In the genomic region with DNA sequence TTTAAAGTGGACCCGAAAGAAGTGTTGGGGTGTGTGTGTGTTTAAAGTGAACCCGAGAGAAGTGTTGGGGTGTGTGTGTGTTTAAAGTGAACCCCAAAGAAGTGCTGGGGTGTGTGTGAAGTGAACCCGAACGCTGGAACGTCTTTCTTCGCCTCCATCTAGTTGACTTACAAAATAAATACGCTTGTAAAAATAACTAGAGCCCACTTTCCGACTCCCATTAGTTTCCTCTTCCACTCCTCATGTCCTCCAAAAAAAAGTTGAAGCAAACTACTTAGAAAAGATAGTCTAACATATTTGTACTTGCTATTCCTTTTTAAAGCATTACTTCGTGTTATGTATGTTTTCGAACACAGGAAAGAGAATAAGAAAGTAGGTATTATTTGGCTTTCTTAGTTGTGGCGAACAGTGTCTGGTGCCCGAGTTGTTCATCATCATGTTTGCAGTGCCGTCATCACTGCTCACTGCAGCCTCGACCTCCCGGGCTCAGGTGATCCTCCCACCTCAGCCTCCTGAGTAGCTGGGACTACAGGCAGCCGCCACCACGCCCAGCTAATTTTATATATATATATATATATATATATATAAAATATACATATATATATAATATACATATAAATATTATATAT, we compare ENCODE assay signal across 8 cellular contexts. TPM values are rescaled to one million over a fixed set of nuclear protein-coding genes. Genes with fewer than 3 reads are reported as not detected.
DNase-seq lines count a peak whose midpoint lies in the region; ATAC-seq and TF ChIP-seq lines count a peak whose summit lies in the region.

No MANE protein-coding gene starts in this region.

- WGBS in right cardiac atrium, result 26% methylated on average over 17 of the region's 17 CpGs

- H3K4me1 ChIP-seq in right cardiac atrium (ENCODE audit: control insufficient read depth, insufficient read depth, low read length), result no peaks in the 10 kb centered on the region

- ATAC-seq in activated T-helper 17 cell treated with anti-CD3 and anti-CD28 coated beads, Interleukin-2, amount 50 U/mL, for 72 hours (replicated peaks), result peak; percentile 34
- no peak for ATAC-seq in right cardiac atrium
- no peak for ATAC-seq in HG03025 (IDR thresholded peaks at IDR 0.05; ENCODE audit: low FRiP score, unreplicated experiment)
- ATAC-seq in HG03565 (IDR thresholded peaks at IDR 0.05; ENCODE audit: unreplicated experiment), result no peak

- H3K4me3 Mint-ChIP-seq in Calu3 (ENCODE audit: low read depth, unreplicated experiment), result peak overlapping the region; percentile 83
- peak overlapping the region; percentile 97 for H3K4me3 Mint-ChIP-seq in activated T-helper 17 cell treated with anti-CD3 and anti-CD28 coated beads, Interleukin-2, amount 50 U/mL, for 72 hours

- H3K9me3 Mint-ChIP-seq in Calu3 (ENCODE audit: low read depth, unreplicated experiment), result no peaks in the 10 kb centered on the region
- H3K9me3 Mint-ChIP-seq in activated T-helper 17 cell treated with anti-CD3 and anti-CD28 coated beads, Interleukin-2, amount 50 U/mL, for 72 hours, result no peaks in the 10 kb centered on the region

- in situ Hi-C loops in KBM-7 (cut with MboI; ENCODE audit: low pct_unique_long_range_greater_than_20kb, low sequenced_read_pairs), result no loop called here

- BruUV-seq in Calu3 (replicated peaks; lab: Mats Ljungman, UMichigan), result TSS peak; percentile 41

- H3K4me1 Mint-ChIP-seq in Calu3 (ENCODE audit: low read depth, unreplicated experiment), result peaks cover 10% of the 10 kb centered on the region
- H3K4me1 Mint-ChIP-seq in activated T-helper 17 cell treated with anti-CD3 and anti-CD28 coated beads, Interleukin-2, amount 50 U/mL, for 72 hours, result peaks cover 19% of the 10 kb centered on the region

- intact Hi-C loops in Calu3 (cut with micrococcal nuclease; ENCODE audit: unreplicated experiment) (loop anchor here (5.0 kb wide), 1 partner anchor 80 kb away; no protein-coding TSS in a partner anchor), right cardiac atrium (cut with DNase I) (no loop called here)

- H3K36me3 Mint-ChIP-seq in Calu3 (ENCODE audit: insufficient read depth, unreplicated experiment), result peaks cover 22% of the 10 kb centered on the region
- peaks cover 13% of the 10 kb centered on the region for H3K36me3 Mint-ChIP-seq in activated T-helper 17 cell treated with anti-CD3 and anti-CD28 coated beads, Interleukin-2, amount 50 U/mL, for 72 hours (ENCODE audit: low read depth)

- no peaks in the 10 kb centered on the region for H3K27me3 Mint-ChIP-seq in Calu3 (ENCODE audit: unreplicated experiment)
- H3K27me3 Mint-ChIP-seq in activated T-helper 17 cell treated with anti-CD3 and anti-CD28 coated beads, Interleukin-2, amount 50 U/mL, for 72 hours, result no peaks in the 10 kb centered on the region

- DNase-seq in Calu3 (no peak), KBM-7 (peak; percentile 46), right cardiac atrium (peak in 1 of 3 donors; percentile 43), hypothalamus (lab: John Stamatoyannopoulos, UW) (no peak)

- H3K27me3 ChIP-seq in right cardiac atrium (ENCODE audit: control insufficient read depth, insufficient read depth), result no peaks in the 10 kb centered on the region

- H3K9me3 ChIP-seq in right cardiac atrium (ENCODE audit: control insufficient read depth, low read length), result no peaks in the 10 kb centered on the region

- CTCF ChIA-PET in Calu3 (lab: Charles Lee), result interaction anchor here (0.7 kb wide), 1 partner anchor 209 kb away, joined by 3 read pairs; no protein-coding TSS in a partner anchor

- no peak for TF ChIP-seq CTCF in Calu3 (IDR thresholded peaks at IDR 0.05; ENCODE audit: unreplicated experiment)

- H3K4me3 ChIP-seq in right cardiac atrium (ENCODE audit: low read length) (peak overlapping the region; percentile 85), skin epidermis (peak overlapping the region; percentile 82 to 96 (median 90))

- peak overlapping the region; percentile 55 for H3K27ac Mint-ChIP-seq in Calu3 (ENCODE audit: unreplicated experiment)
- H3K27ac Mint-ChIP-seq in activated T-helper 17 cell treated with anti-CD3 and anti-CD28 coated beads, Interleukin-2, amount 50 U/mL, for 72 hours, result peak overlapping the region; percentile 98

- H3K27ac ChIP-seq in right cardiac atrium (ENCODE audit: low read length) (peak overlapping the region; percentile 48), skin epidermis (peak overlapping the region in 20 of 21 experiments; percentile 93 to 100 (median 98))

RNA-seq across cellular contexts. Expression of gene LRCH3, which starts 1.1 kb away (rescaled TPM):
- total RNA-seq in Calu3 (2022) (39.4 and 44.6 TPM in 2 replicates), right cardiac atrium (10 to 100 TPM; 23.1 to 27.0 (median 25.1) TPM)
- 10 to 100 TPM; 59.2 to 62.8 TPM for total RNA-seq in activated T-helper 17 cell treated with anti-CD3 and anti-CD28 coated beads, Interleukin-2, amount 50 U/mL, for 72 hours
- polyA plus RNA-seq in right cardiac atrium, result 16.3 TPM

RNA-seq across cellular contexts. Expression of gene FYTTD1, which starts 42.5 kb away (rescaled TPM):
- total RNA-seq in Calu3 (2022) (37.4 and 37.6 TPM in 2 replicates), right cardiac atrium (10 to 100 TPM; 50.1 to 61.0 (median 58.2) TPM)
- total RNA-seq in activated T-helper 17 cell treated with anti-CD3 and anti-CD28 coated beads, Interleukin-2, amount 50 U/mL, for 72 hours, result 10 to 100 TPM; 14.5 to 23.7 TPM
- polyA plus RNA-seq in right cardiac atrium, result 17.2 TPM

RNA-seq across cellular contexts. Expression of gene RUBCN, which starts 55.4 kb away (rescaled TPM):
- total RNA-seq in Calu3 (2022) (22.9 and 32.2 TPM in 2 replicates), right cardiac atrium (10 to 100 TPM; 17.7 to 21.1 (median 19.7) TPM)
- 10 to 100 TPM; 33.8 to 34.0 TPM for total RNA-seq in activated T-helper 17 cell treated with anti-CD3 and anti-CD28 coated beads, Interleukin-2, amount 50 U/mL, for 72 hours
- polyA plus RNA-seq in right cardiac atrium, result 13.4 TPM
